Comparison of ENCODE assay signal across 33 cellular contexts in the genomic region with DNA sequence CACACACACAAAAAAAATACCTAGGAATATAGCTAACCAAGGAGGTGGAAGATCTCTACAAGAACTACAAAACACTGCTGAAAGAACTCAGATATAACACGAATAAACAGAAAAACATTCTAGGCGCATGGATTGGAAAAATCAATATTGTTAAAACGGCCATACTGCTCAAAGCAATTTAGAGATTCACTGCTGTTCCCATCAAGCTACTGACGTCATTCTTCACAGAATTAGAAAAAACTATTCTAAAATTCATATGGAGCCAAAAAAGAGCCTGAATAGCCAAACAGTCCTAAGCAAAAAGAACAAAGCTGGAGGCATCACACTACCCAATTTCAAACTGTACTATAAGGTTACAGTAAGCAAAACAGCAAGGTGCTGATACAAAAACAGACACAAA.
DNase-seq lines count a peak whose midpoint lies in the region; ATAC-seq, FAIRE-seq and TF ChIP-seq lines count a peak whose summit lies in the region.
"Had no signal": no experiment of that assay in that cellular context is flagged by ENCODE, and none has a peak within 500 bp of the region (broad histone marks: within the 10 kb centered on the region; RNA-seq: fewer than 3 reads in every experiment).

No MANE protein-coding gene starts in this region.

- no TSS peak for BruUV-seq in HepG2 (replicated peaks; lab: Mats Ljungman, UMichigan)
- BruUV-seq in GM12878 (replicated peaks; lab: Mats Ljungman, UMichigan): no TSS peak
- BruUV-seq in OCI-LY7 (replicated peaks; lab: Mats Ljungman, UMichigan): no TSS peak

- TF ChIP-seq POLR2A in HepG2 (IDR thresholded peaks at IDR 0.05; ENCODE audit: insufficient read depth in 1 of 2, low read depth in 2 of 2, low read length in 2 of 2) (no peak), right lobe of liver (IDR thresholded peaks at IDR 0.05) (no peak), GM12878 (IDR thresholded peaks at IDR 0.05; ENCODE audit: low read depth, low read length) (no peak)

- H3K4me2 ChIP-seq in HepG2 (ENCODE audit: low read depth, low read length) (no peak overlapping the region), GM12878 (ENCODE audit: control insufficient read depth, insufficient read depth) (no peak overlapping the region), OCI-LY7 (ENCODE audit: low read length) (no peak overlapping the region)
- H3K4me2 ChIP-seq: A549; BLaER1; BLaER1 treated with 17β-estradiol and CSF1 and Interleukin-3, amounts not matched to agents 10 nM and 100 nM had no signal

- H3K4me1 ChIP-seq in HepG2 (ENCODE audit: insufficient read depth, low read length): no peaks in the 10 kb centered on the region
- no peaks in the 10 kb centered on the region for H3K4me1 ChIP-seq in right lobe of liver
- no peaks in the 10 kb centered on the region for H3K4me1 ChIP-seq in HEK293 (ENCODE audit: control insufficient read depth, insufficient read depth, low read length)
- H3K4me1 ChIP-seq in GM12878 (ENCODE audit: control insufficient read depth, insufficient read depth, low read length): no peaks in the 10 kb centered on the region
- no peaks in the 10 kb centered on the region for H3K4me1 ChIP-seq in OCI-LY7 (ENCODE audit: insufficient read depth, low read length, poor library complexity, severe bottlenecking)
- H3K4me1 ChIP-seq: A549; BE2C; BLaER1; BLaER1 treated with 17β-estradiol and CSF1 and Interleukin-3, amounts not matched to agents 10 nM and 100 nM; Caco-2 had no signal

- RAD21 ChIA-PET in GM12878 (lab: Charles Lee; ENCODE audit: unreplicated experiment): interaction anchor here (0.8 to 1.1 kb wide), 3 partner anchors 16 to 230 kb away, joined by 3 read pairs; no protein-coding TSS in a partner anchor

- DNase-seq in HepG2 (ENCODE audit: low spot score) (no peak), right lobe of liver (no peak), GM12878 (ENCODE audit: low read depth, low spot score) (no peak), OCI-LY7 (ENCODE audit: low spot score) (no peak)
- DNase-seq: 8988T; ACHN; AML-193; BE2C; C1 segment of cervical spinal cord; Caco-2; Calu3; CD4-positive, alpha-beta memory T cell; CD4-positive, alpha-beta T cell; CD4-positive, CD25-positive, alpha-beta regulatory T cell; CD8-positive, alpha-beta memory T cell; CD8-positive, alpha-beta T cell; COR-L47; DMS 273 treated with DMSO at 0.1 percent for 48 hours; DMS153; DMS53; DMS79; DMS79 treated with DMSO at 0.1 percent for 48 hours; DND-41; EL had no signal

- TF ChIP-seq EP300 in HepG2 (IDR thresholded peaks at IDR 0.05; ENCODE audit: low read depth in 2 of 2, low read length in 2 of 2) (no peak), HepG2 (CRISPR knock-in tag; IDR thresholded peaks at IDR 0.05; ENCODE audit: borderline replicate concordance) (no peak), GM12878 (IDR thresholded peaks at IDR 0.05; ENCODE audit: borderline replicate concordance in 1 of 2, control insufficient read depth in 1 of 2, low read depth in 2 of 2, low read length in 2 of 2) (no peak)

- no peaks in the 10 kb centered on the region for H3K9me2 ChIP-seq in OCI-LY7 (ENCODE audit: insufficient read depth, low read length)

- no peak for ATAC-seq in HepG2
- no peak for ATAC-seq in right lobe of liver
- no peak for ATAC-seq in GM12878
- no peak for ATAC-seq in HG03354 (IDR thresholded peaks at IDR 0.05; ENCODE audit: poor library complexity, severe bottlenecking, unreplicated experiment)
- ATAC-seq: A549; CD8-positive, alpha-beta T cell had no signal

- in situ Hi-C loops in HepG2 (cut with HindIII; ENCODE audit: extremely low pct_ligation_motif_present, low pct_unique_long_range_greater_than_20kb): no loop called here
- in situ Hi-C loops in GM12878 (cut with MboI): no loop called here

- H3K9ac ChIP-seq in HepG2 (ENCODE audit: insufficient read depth, low read depth, low read length): no peak overlapping the region
- H3K9ac ChIP-seq in GM12878 (ENCODE audit: control insufficient read depth, insufficient read depth, low read length): no peak overlapping the region
- H3K9ac ChIP-seq: BLaER1; BLaER1 treated with 17β-estradiol and CSF1 and Interleukin-3, amounts not matched to agents 10 nM and 100 nM had no signal

- H2AFZ ChIP-seq in HepG2 (ENCODE audit: low read length) (no peak overlapping the region), GM12878 (ENCODE audit: control insufficient read depth, low read depth, low read length) (no peak overlapping the region), OCI-LY7 (ENCODE audit: low read length) (no peak overlapping the region)

- H3K27me3 ChIP-seq in HepG2 (ENCODE audit: control insufficient read depth in 1 of 2, insufficient read depth in 2 of 2, low read length in 2 of 2) (no peaks in the 10 kb centered on the region), right lobe of liver (no peaks in the 10 kb centered on the region), GM12878 (replicated peaks in 1 of 2; ENCODE audit: control insufficient read depth in 2 of 2, insufficient read depth in 2 of 2, low read length in 1 of 2) (no peaks in the 10 kb centered on the region)
- H3K27me3 ChIP-seq: BE2C; BLaER1; BLaER1 treated with 17β-estradiol and CSF1 and Interleukin-3, amounts not matched to agents 10 nM and 100 nM had no signal

- FAIRE-seq in HepG2 (lab: Jason Lieb, UNC): no peak
- FAIRE-seq in GM12878 (lab: Jason Lieb, UNC): no peak
- FAIRE-seq: A204.1, D721Med had no signal

- H3K27ac ChIP-seq in HepG2 (ENCODE audit: extremely low read length, insufficient read depth, low read length): no peak overlapping the region
- no peak overlapping the region for H3K27ac ChIP-seq in right lobe of liver
- H3K27ac ChIP-seq in HEK293 (ENCODE audit: extremely low read depth, low read depth, low read length): no peak overlapping the region
- no peak overlapping the region for H3K27ac ChIP-seq in GM12878 (ENCODE audit: control insufficient read depth, insufficient read depth)
- H3K27ac ChIP-seq in OCI-LY7 (ENCODE audit: low read depth, low read length, poor library complexity, severe bottlenecking): no peak overlapping the region
- H3K27ac ChIP-seq: 22Rv1; A549; BLaER1; BLaER1 treated with 17β-estradiol and CSF1 and Interleukin-3, amounts not matched to agents 10 nM and 100 nM; C4-2B had no signal

- SMC1A ChIA-PET in GM12878 (lab: Charles Lee; ENCODE audit: uncharacterized antibody, unreplicated experiment): interaction anchor here (0.9 to 1.2 kb wide), 3 partner anchors 14 to 41 kb away, joined by 3 to 4 read pairs (median 3); no protein-coding TSS in a partner anchor

- H3K36me3 ChIP-seq in HepG2 (replicated peaks in 1 of 2; ENCODE audit: control insufficient read depth in 1 of 2, insufficient read depth in 2 of 2, low read length in 2 of 2) (no peaks in the 10 kb centered on the region), right lobe of liver (no peaks in the 10 kb centered on the region), HEK293 (ENCODE audit: control insufficient read depth in 2 of 2, insufficient read depth in 1 of 2, low read length in 2 of 2) (no peaks in the 10 kb centered on the region), GM12878 (ENCODE audit: control insufficient read depth in 2 of 2, insufficient read depth in 2 of 2, low read length in 1 of 2) (no peaks in the 10 kb centered on the region), OCI-LY7 (ENCODE audit: insufficient read depth, low read length) (no peaks in the 10 kb centered on the region)
- H3K36me3 ChIP-seq: BE2C; BLaER1; BLaER1 treated with 17β-estradiol and CSF1 and Interleukin-3, amounts not matched to agents 10 nM and 100 nM had no signal

- H3K4me3 ChIP-seq in HepG2 (replicated peaks in 1 of 3; ENCODE audit: insufficient read depth in 1 of 3, low read depth in 2 of 3, low read length in 3 of 3): no peak overlapping the region
- no peak overlapping the region for H3K4me3 ChIP-seq in right lobe of liver
- H3K4me3 ChIP-seq in HEK293 (ENCODE audit: low read depth, low read length): no peak overlapping the region
- no peak overlapping the region for H3K4me3 ChIP-seq in GM12878
- H3K4me3 ChIP-seq in OCI-LY7 (ENCODE audit: low read depth, low read length, poor library complexity, severe bottlenecking): no peak overlapping the region
- H3K4me3 ChIP-seq: A549; BLaER1; BLaER1 treated with 17β-estradiol and CSF1 and Interleukin-3, amounts not matched to agents 10 nM and 100 nM had no signal

- 3% methylated on average over 4 of the region's 4 CpGs for WGBS in HepG2 (ENCODE audit: low lambda C conversion rate)
- WGBS in right lobe of liver (ENCODE audit: insufficient coverage, low coverage, low lambda C conversion rate, missing lambda C conversion rate): 32% methylated on average over 4 of the region's 4 CpGs
- 34% methylated on average over 4 of the region's 4 CpGs for WGBS in GM12878 (ENCODE audit: insufficient coverage, insufficient replicate concordance, low lambda C conversion rate, missing lambda C conversion rate)

- TF ChIP-seq RAD21 in HepG2 (CRISPR knock-in tag; IDR thresholded peaks at IDR 0.05) (no peak), GM12878 (IDR thresholded peaks at IDR 0.05; ENCODE audit: insufficient read depth, low read depth, low read length) (no peak)

- no peak for TF ChIP-seq CTCF in HepG2 (CRISPR knock-in tag; IDR thresholded peaks at IDR 0.05)
- TF ChIP-seq CTCF in right lobe of liver (IDR thresholded peaks at IDR 0.05): no peak
- no peak for TF ChIP-seq CTCF in HEK293 (tag by site-specific recombination; IDR thresholded peaks at IDR 0.05)
- TF ChIP-seq CTCF in GM12878 (IDR thresholded peaks at IDR 0.05 in 2 of 3, conservative IDR thresholded peaks at IDR 0.05 in 1 of 3; ENCODE audit: control insufficient read depth in 2 of 3, extremely low read depth in 1 of 3, insufficient read depth in 1 of 3, low read depth in 3 of 3, low read length in 3 of 3): no peak
- no peak for TF ChIP-seq CTCF in OCI-LY7 (conservative IDR thresholded peaks at IDR 0.05; ENCODE audit: low read length)

- H3K79me2 ChIP-seq in HepG2 (ENCODE audit: insufficient read depth, low read length) (no peaks in the 10 kb centered on the region), GM12878 (ENCODE audit: control insufficient read depth, insufficient read depth, low read length) (no peaks in the 10 kb centered on the region), OCI-LY7 (ENCODE audit: insufficient read depth, low read depth, low read length) (no peaks in the 10 kb centered on the region)

- H4K20me1 ChIP-seq in HepG2 (ENCODE audit: insufficient read depth, low read length): no peaks in the 10 kb centered on the region
- H4K20me1 ChIP-seq in GM12878 (ENCODE audit: control insufficient read depth, insufficient read depth): no peaks in the 10 kb centered on the region
- no peaks in the 10 kb centered on the region for H4K20me1 ChIP-seq in OCI-LY7 (ENCODE audit: insufficient read depth, low read length)
- H4K20me1 ChIP-seq: BLaER1; BLaER1 treated with 17β-estradiol and CSF1 and Interleukin-3, amounts not matched to agents 10 nM and 100 nM had no signal

- intact Hi-C loops in HepG2 (cut with micrococcal nuclease; ENCODE audit: unreplicated experiment) (no loop called here), right lobe of liver (cut with DNase I) (no loop called here), GM12878 (cut with micrococcal nuclease; ENCODE audit: unreplicated experiment) (no loop called here), OCI-LY7 (cut with micrococcal nuclease; ENCODE audit: unreplicated experiment) (no loop called here)

- POLR2A ChIA-PET in HepG2 (lab: Yijun Ruan, JAX) (no interaction called here), HEK293 (lab: Yijun Ruan, JAX) (no interaction called here), GM12878 (lab: Charles Lee) (no interaction called here), OCI-LY7 (lab: Charles Lee) (no interaction called here)

- CTCF ChIA-PET in HepG2 (lab: Yijun Ruan, JAX; ENCODE audit: low intra/inter-chr PET ratio, low total read pairs) (no interaction called here), HEK293 (lab: Yijun Ruan, JAX) (interaction anchor here (0.7 kb wide), 1 partner anchor 53 kb away, joined by 4 read pairs; no protein-coding TSS in a partner anchor), GM12878 (lab: Yijun Ruan, JAX) (interaction anchor here (1.6 kb wide), 1 partner anchor 9 kb away, joined by 4 read pairs; no protein-coding TSS in a partner anchor), OCI-LY7 (lab: Charles Lee; ENCODE audit: unreplicated experiment) (no interaction called here)

- H3K9me3 ChIP-seq in HepG2 (ENCODE audit: low read length) (peaks cover 3% of the 10 kb centered on the region; the same call in 1 of the 2 replicates), right lobe of liver (no peaks in the 10 kb centered on the region), HEK293 (ENCODE audit: control insufficient read depth, insufficient read depth, low read depth, low read length) (no peaks in the 10 kb centered on the region), GM12878 (replicated peaks; ENCODE audit: control insufficient read depth, insufficient read depth, low read length) (no peaks in the 10 kb centered on the region; the same call in 2 of the 3 replicates), OCI-LY7 (ENCODE audit: low read length) (no peaks in the 10 kb centered on the region)
- H3K9me3 ChIP-seq: A549, BE2C, Caco-2 had no signal

Comparison
In these comparisons a context has a peak if more than half of its experiments do, and no peak if none do; other contexts are left out.
1. CTCF ChIA-PET loops: an anchor here in HEK293 (0.7 kb wide) and GM12878 (1.6 kb wide); none called in HepG2 and OCI-LY7.
2. Of the 63 proteins assayed by ChIP-seq in both HepG2 and HEK293: peak only in HepG2: none; only in HEK293: ATF2; in both: none; in neither: 62.